8 cellular contexts compared by ENCODE assay signal in the genomic region with DNA sequence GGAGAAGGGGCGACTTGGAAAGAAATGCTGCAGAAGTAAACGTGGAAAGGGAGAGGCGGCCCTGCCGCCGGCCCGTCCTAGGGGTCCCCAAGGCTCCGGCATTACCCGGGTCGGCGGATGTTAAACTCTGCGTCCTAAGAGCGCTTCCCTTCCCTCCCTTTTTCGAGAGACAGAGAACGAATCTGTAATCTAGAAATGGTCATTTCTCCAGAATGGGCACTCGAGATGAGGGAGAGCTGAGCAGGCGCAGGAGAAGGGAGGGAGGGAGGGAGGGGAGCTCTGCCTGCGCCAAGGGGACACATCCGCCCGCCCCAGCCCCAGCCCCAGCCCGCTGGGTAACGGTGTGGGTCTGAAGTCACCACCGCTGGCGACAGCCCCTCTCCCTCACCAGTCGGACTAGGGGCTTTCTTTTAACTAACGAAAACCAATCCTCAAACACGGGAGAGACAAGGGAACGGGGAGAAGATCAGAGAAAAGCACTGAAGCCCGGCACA. TPM values are rescaled to one million over a fixed set of nuclear protein-coding genes. Genes with fewer than 3 reads are reported as not detected.
A peak's percentile ranks its signal among the peaks of the same experiment; 100 is the strongest.
DNase-seq lines count a peak whose midpoint lies in the region; ATAC-seq, FAIRE-seq and TF ChIP-seq lines count a peak whose summit lies in the region.

No MANE protein-coding gene starts in this region.

- H3K4me1 ChIP-seq in KMS-11 (ENCODE audit: low read depth, poor library complexity, severe bottlenecking), result peaks cover 37% of the 10 kb centered on the region
- H3K4me1 ChIP-seq in astrocyte (ENCODE audit: insufficient read depth, low read length), result peaks cover 36% of the 10 kb centered on the region

- H3K9me3 Mint-ChIP-seq in astrocyte (ENCODE audit: unreplicated experiment), result no peaks in the 10 kb centered on the region
- H3K9me3 Mint-ChIP-seq in stimulated activated naive B cell treated with anti-CD40 and anti-IgM and Interleukin-4, amounts not matched to agents 10 μg/mL and 1 μg/mL and 100 μg/mL, for 72 hours, result no peaks in the 10 kb centered on the region

- H3K36me3 ChIP-seq in BJ (ENCODE audit: control insufficient read depth, insufficient read depth, low read length) (no peaks in the 10 kb centered on the region), KMS-11 (ENCODE audit: insufficient read depth) (no peaks in the 10 kb centered on the region), astrocyte (ENCODE audit: insufficient read depth, low read length) (no peaks in the 10 kb centered on the region)

- peaks cover 2% of the 10 kb centered on the region for H3K36me3 Mint-ChIP-seq in astrocyte (ENCODE audit: low read depth, unreplicated experiment)
- H3K36me3 Mint-ChIP-seq in stimulated activated naive B cell treated with anti-CD40 and anti-IgM and Interleukin-4, amounts not matched to agents 10 μg/mL and 1 μg/mL and 100 μg/mL, for 72 hours, result peaks cover 28 to 52% of the 10 kb centered on the region in 2 donors

- H3K4me1 Mint-ChIP-seq in astrocyte (ENCODE audit: low read depth, unreplicated experiment), result peaks cover 20% of the 10 kb centered on the region
- peaks cover 42 to 53% of the 10 kb centered on the region in 2 donors for H3K4me1 Mint-ChIP-seq in stimulated activated naive B cell treated with anti-CD40 and anti-IgM and Interleukin-4, amounts not matched to agents 10 μg/mL and 1 μg/mL and 100 μg/mL, for 72 hours

- DNase-seq in BJ (ENCODE audit: low read depth) (no peak), astrocyte (ENCODE audit: low read depth) (peak; percentile 18), inferior parietal cortex (ENCODE audit: extremely low spot score) (peak; percentile 35), left lobe of liver (ENCODE audit: low spot score) (no peak), SW480 (ENCODE audit: low spot score) (no peak)
- no peak for DNase-seq in stimulated activated naive B cell treated with anti-CD40 and anti-IgM and Interleukin-4, amounts not matched to agents 10 μg/mL and 1 μg/mL and 100 μg/mL, for 72 hours

- H3K4me3 ChIP-seq in BJ (ENCODE audit: low read depth, low read length), result peak overlapping the region; percentile 75
- H3K4me3 ChIP-seq in KMS-11 (IDR thresholded peaks at IDR 0.05; ENCODE audit: insufficient read depth, low read depth, low read length), result no peak overlapping the region
- H3K4me3 ChIP-seq in astrocyte (ENCODE audit: insufficient read depth, low read depth, low read length), result peak overlapping the region; percentile 96

- H3K27ac ChIP-seq in KMS-11, result peak overlapping the region; percentile 100
- H3K27ac ChIP-seq in astrocyte (ENCODE audit: low read depth, low read length), result no peak overlapping the region

- no peaks in the 10 kb centered on the region for H3K9me3 ChIP-seq in astrocyte (ENCODE audit: insufficient read depth, low read depth, low read length)

- POLR2A ChIA-PET in BJ (lab: Charles Lee), result no interaction called here

- H4K20me1 ChIP-seq in KMS-11 (ENCODE audit: insufficient read depth), result no peaks in the 10 kb centered on the region
- H4K20me1 ChIP-seq in astrocyte (ENCODE audit: insufficient read depth, low read length), result peaks cover 50% of the 10 kb centered on the region

- no peak overlapping the region for H2AFZ ChIP-seq in KMS-11 (ENCODE audit: low read depth)
- H2AFZ ChIP-seq in astrocyte (ENCODE audit: low read depth, low read length), result no peak overlapping the region

- H3K27me3 Mint-ChIP-seq in astrocyte (ENCODE audit: low read depth, unreplicated experiment), result no peaks in the 10 kb centered on the region
- H3K27me3 Mint-ChIP-seq in stimulated activated naive B cell treated with anti-CD40 and anti-IgM and Interleukin-4, amounts not matched to agents 10 μg/mL and 1 μg/mL and 100 μg/mL, for 72 hours, result no peaks in the 10 kb centered on the region

- no peak for TF ChIP-seq CTCF in BJ (IDR thresholded peaks at IDR 0.05; ENCODE audit: insufficient read depth, low read depth, low read length)
- TF ChIP-seq CTCF in KMS-11 (conservative IDR thresholded peaks at IDR 0.05; ENCODE audit: low read depth, low read length), result no peak
- TF ChIP-seq CTCF in astrocyte (IDR thresholded peaks at IDR 0.05; ENCODE audit: insufficient read depth, low read depth, low read length), result no peak

- peak overlapping the region; percentile 80 for H3K27ac Mint-ChIP-seq in astrocyte (ENCODE audit: unreplicated experiment)
- H3K27ac Mint-ChIP-seq in stimulated activated naive B cell treated with anti-CD40 and anti-IgM and Interleukin-4, amounts not matched to agents 10 μg/mL and 1 μg/mL and 100 μg/mL, for 72 hours, result peak overlapping the region; percentile 90

- no peak for ATAC-seq in stimulated activated naive B cell treated with anti-CD40 and anti-IgM and Interleukin-4, amounts not matched to agents 10 μg/mL and 1 μg/mL and 100 μg/mL, for 72 hours (replicated peaks)
- ATAC-seq in left lobe of liver, result no peak
- no peak for ATAC-seq in GM18505 (IDR thresholded peaks at IDR 0.05; ENCODE audit: unreplicated experiment)

- CTCF ChIA-PET in BJ (lab: Yijun Ruan, JAX), result interaction anchor here (0.7 to 4.7 kb wide), 6 partner anchors 9 to 141 kb away, joined by 3 to 19 read pairs (median 3); no protein-coding TSS in a partner anchor

- no peaks in the 10 kb centered on the region for H3K27me3 ChIP-seq in BJ (ENCODE audit: control insufficient read depth, insufficient read depth, low read length)
- H3K27me3 ChIP-seq in KMS-11 (ENCODE audit: insufficient read depth, low read depth), result no peaks in the 10 kb centered on the region
- no peaks in the 10 kb centered on the region for H3K27me3 ChIP-seq in astrocyte (ENCODE audit: insufficient read depth, low read length)

- H3K9ac ChIP-seq in KMS-11 (peak overlapping the region; percentile 100), astrocyte (ENCODE audit: low read length) (peak overlapping the region; percentile 100)

- peak overlapping the region; percentile 96 for H3K4me2 ChIP-seq in KMS-11
- peak overlapping the region; percentile 93 for H3K4me2 ChIP-seq in astrocyte (ENCODE audit: low read length)

- TF ChIP-seq POLR2A in GM18505 (IDR thresholded peaks at IDR 0.05; ENCODE audit: borderline replicate concordance, extremely low read depth, insufficient read depth, insufficient read length), result no peak

- H3K4me3 Mint-ChIP-seq in astrocyte (ENCODE audit: unreplicated experiment), result peak overlapping the region; percentile 99
- H3K4me3 Mint-ChIP-seq in stimulated activated naive B cell treated with anti-CD40 and anti-IgM and Interleukin-4, amounts not matched to agents 10 μg/mL and 1 μg/mL and 100 μg/mL, for 72 hours, result peak overlapping the region; percentile 98 to 100

- H3K79me2 ChIP-seq in KMS-11 (ENCODE audit: insufficient read depth, low read depth) (peaks cover 49% of the 10 kb centered on the region), astrocyte (ENCODE audit: insufficient read depth, low read length) (peaks cover 77% of the 10 kb centered on the region)

- no peak for FAIRE-seq in astrocyte (lab: Jason Lieb, UNC)

RNA-seq across cellular contexts. Expression of a gene that starts 1.7 kb away (rescaled TPM):
- polyA plus RNA-seq in BJ (2011; rRNA removed), result 2.5 and 3.3 TPM in 2 replicates
- polyA minus RNA-seq in BJ (2011; rRNA and poly(A)+ RNA removed), result 14.6 and 23.4 TPM in 2 replicates
- total RNA-seq in astrocyte (58.1 and 61.2 TPM in 2 replicates), left lobe of liver (17.2 TPM)

RNA-seq across cellular contexts. Expression of a gene that starts 2.6 kb away (rescaled TPM):
- 6.0 and 8.7 TPM in 2 replicates for polyA plus RNA-seq in BJ (2011; rRNA removed)
- polyA minus RNA-seq in BJ (2011; rRNA and poly(A)+ RNA removed), result 2.7 and 4.2 TPM in 2 replicates
- total RNA-seq in astrocyte (8.6 and 10.6 TPM in 2 replicates), left lobe of liver (11.6 TPM)

RNA-seq across cellular contexts. Expression of a gene that starts 25.5 kb away (rescaled TPM):
- 0.36 and 0.43 TPM in 2 replicates for polyA plus RNA-seq in BJ (2011; rRNA removed)
- 0.31 TPM in 1 of 2 replicates, not detected in the other for polyA minus RNA-seq in BJ (2011; rRNA and poly(A)+ RNA removed)
- total RNA-seq in astrocyte, result 1.7 and 2.2 TPM in 2 replicates
- 5.5 TPM for total RNA-seq in left lobe of liver

RNA-seq across cellular contexts. Expression of a gene that starts 35.1 kb away (rescaled TPM):
- 61.4 and 76.0 TPM in 2 replicates for polyA plus RNA-seq in BJ (2011; rRNA removed)
- 35.3 and 36.7 TPM in 2 replicates for polyA minus RNA-seq in BJ (2011; rRNA and poly(A)+ RNA removed)
- 134 and 144 TPM in 2 replicates for total RNA-seq in astrocyte
- total RNA-seq in left lobe of liver, result 38.0 TPM

RNA-seq across cellular contexts. Expression of a gene that starts 43.9 kb away (rescaled TPM):
- polyA plus RNA-seq in BJ (2011; rRNA removed), result 0.39 and 0.82 TPM in 2 replicates
- polyA minus RNA-seq in BJ (2011; rRNA and poly(A)+ RNA removed), result 0.62 TPM in 1 of 2 replicates, not detected in the other
- 3.9 and 4.3 TPM in 2 replicates for total RNA-seq in astrocyte
- 8.1 TPM for total RNA-seq in left lobe of liver

Comparison
In these comparisons a context has a peak if more than half of its experiments do, and no peak if none do; other contexts are left out.
1. DNase-seq: peak in astrocyte (single experiment) and inferior parietal cortex (single experiment); none in BJ (single experiment), stimulated activated naive B cell treated with anti-CD40 and anti-IgM and Interleukin-4, amounts not matched to agents 10 μg/mL and 1 μg/mL and 100 μg/mL, for 72 hours (single experiment), left lobe of liver (single experiment) and SW480 (single experiment).